Comparison of ENCODE assay signal across 19 cellular contexts in genomic region chr6:164086326-164086887, GRCh38.
DNase-seq lines count a peak whose midpoint lies in the region; ATAC-seq and TF ChIP-seq lines count a peak whose summit lies in the region.
"Had no signal": no experiment of that assay in that cellular context is flagged by ENCODE, and none has a peak within 500 bp of the region (broad histone marks: within the 10 kb centered on the region; RNA-seq: fewer than 3 reads in every experiment).

No MANE protein-coding gene starts in this region.

- H3K36me3 Mint-ChIP-seq in activated naive CD8-positive, alpha-beta T cell: no peaks in the 10 kb centered on the region
- H3K36me3 Mint-ChIP-seq in activated naive CD8-positive, alpha-beta T cell treated with anti-CD3 and anti-CD28 coated beads for 36 hours: no peaks in the 10 kb centered on the region
- no peaks in the 10 kb centered on the region for H3K36me3 Mint-ChIP-seq in natural killer cell treated with Interleukin-12 subunit alpha and Interleukin-12 subunit beta and Interleukin-15 and Interleukin-18, amount 100 ng/mL, for 72 hours
- no peaks in the 10 kb centered on the region for H3K36me3 Mint-ChIP-seq in chondrocyte (ENCODE audit: low read depth)

- H3K4me3 ChIP-seq in dorsolateral prefrontal cortex: peak overlapping the region in 38 of 59 donors; percentile 15 to 64 (median 47)
- H3K4me3 ChIP-seq: body of pancreas, upper lobe of left lung had no signal

- no peak overlapping the region for H3K27ac Mint-ChIP-seq in activated naive CD8-positive, alpha-beta T cell
- no peak overlapping the region for H3K27ac Mint-ChIP-seq in activated naive CD8-positive, alpha-beta T cell treated with anti-CD3 and anti-CD28 coated beads for 36 hours
- H3K27ac Mint-ChIP-seq in natural killer cell treated with Interleukin-12 subunit alpha and Interleukin-12 subunit beta and Interleukin-15 and Interleukin-18, amount 100 ng/mL, for 72 hours: peak overlapping the region; percentile 31 to 42
- H3K27ac Mint-ChIP-seq in chondrocyte (ENCODE audit: unreplicated experiment): no peak overlapping the region

- H3K4me3 Mint-ChIP-seq in activated naive CD8-positive, alpha-beta T cell: peak overlapping the region; percentile 49
- H3K4me3 Mint-ChIP-seq in activated naive CD8-positive, alpha-beta T cell treated with anti-CD3 and anti-CD28 coated beads for 36 hours: no peak overlapping the region
- H3K4me3 Mint-ChIP-seq in natural killer cell treated with Interleukin-12 subunit alpha and Interleukin-12 subunit beta and Interleukin-15 and Interleukin-18, amount 100 ng/mL, for 72 hours: peak overlapping the region; percentile 70
- H3K4me3 Mint-ChIP-seq in chondrocyte (ENCODE audit: unreplicated experiment): no peak overlapping the region

- peaks cover 0 to 5% (median 0%) of the 10 kb centered on the region in 45 donors for H3K27me3 ChIP-seq in dorsolateral prefrontal cortex
- H3K27me3 ChIP-seq: body of pancreas, upper lobe of left lung had no signal

- H3K27me3 Mint-ChIP-seq in activated naive CD8-positive, alpha-beta T cell: peaks cover 3% of the 10 kb centered on the region
- peaks cover 24% of the 10 kb centered on the region for H3K27me3 Mint-ChIP-seq in activated naive CD8-positive, alpha-beta T cell treated with anti-CD3 and anti-CD28 coated beads for 36 hours
- H3K27me3 Mint-ChIP-seq in natural killer cell treated with Interleukin-12 subunit alpha and Interleukin-12 subunit beta and Interleukin-15 and Interleukin-18, amount 100 ng/mL, for 72 hours: peaks cover 0 to 4% of the 10 kb centered on the region in 2 donors
- H3K27me3 Mint-ChIP-seq in chondrocyte (ENCODE audit: low read depth): no peaks in the 10 kb centered on the region

- peak; percentile 69 to 74 for ATAC-seq in natural killer cell treated with Interleukin-12 subunit alpha and Interleukin-12 subunit beta and Interleukin-15 and Interleukin-18, amount 100 ng/mL, for 72 hours
- no peak for ATAC-seq in GM19023 (IDR thresholded peaks at IDR 0.05; ENCODE audit: unreplicated experiment)

- TF ChIP-seq CTCF in dorsolateral prefrontal cortex (IDR thresholded peaks at IDR 0.05 in 54 of 56, conservative IDR thresholded peaks at IDR 0.05 in 2 of 56; ENCODE audit: low read depth in 1 of 56, partially characterized antibody in 56 of 56): no peak
- TF ChIP-seq CTCF in chondrocyte (IDR thresholded peaks at IDR 0.05): no peak

- H3K27ac ChIP-seq in dorsolateral prefrontal cortex: peak overlapping the region in 50 of 59 donors; percentile 1 to 90 (median 77)
- peak overlapping the region; percentile 74 for H3K27ac ChIP-seq in substantia nigra (ENCODE audit: low read depth, low read length, poor library complexity, severe bottlenecking)
- H3K27ac ChIP-seq: 22Rv1, C4-2B, KMS-11 had no signal

- no peak for DNase-seq in activated naive CD8-positive, alpha-beta T cell treated with anti-CD3 and anti-CD28 coated beads for 36 hours
- DNase-seq in dorsolateral prefrontal cortex (no peak), substantia nigra (lab: John Stamatoyannopoulos, UW) (no peak), chondrocyte (ENCODE audit: low spot score) (no peak)
- DNase-seq in natural killer cell treated with Interleukin-12 subunit alpha and Interleukin-12 subunit beta and Interleukin-15 and Interleukin-18, amount 100 ng/mL, for 72 hours (ENCODE audit: low spot score): no peak
- no peak for DNase-seq in stimulated activated CD4-positive, alpha-beta T cell treated with anti-CD3 and anti-CD28 coated beads, Interleukin-2, amount 100 ng/mL, for 48 hours
- DNase-seq: activated naive CD4-positive, alpha-beta T cell; activated T-cell treated with anti-CD3 and anti-CD28 coated beads for 4 hours; body of pancreas; DMS53; GOT3; NCI-H1417; RPMI8226; upper lobe of left lung had no signal

- no peaks in the 10 kb centered on the region for H3K4me1 Mint-ChIP-seq in activated naive CD8-positive, alpha-beta T cell (ENCODE audit: low read depth)
- H3K4me1 Mint-ChIP-seq in activated naive CD8-positive, alpha-beta T cell treated with anti-CD3 and anti-CD28 coated beads for 36 hours: no peaks in the 10 kb centered on the region
- H3K4me1 Mint-ChIP-seq in natural killer cell treated with Interleukin-12 subunit alpha and Interleukin-12 subunit beta and Interleukin-15 and Interleukin-18, amount 100 ng/mL, for 72 hours (ENCODE audit: low read depth in 2 of 2): peaks cover 18 to 21% of the 10 kb centered on the region in 2 donors
- peaks cover 22% of the 10 kb centered on the region for H3K4me1 Mint-ChIP-seq in chondrocyte (ENCODE audit: low read depth)

- intact Hi-C loops in dorsolateral prefrontal cortex (cut with DNase I): loop anchor here (5.0 to 10.0 kb wide), 3 partner anchors 502 to 608 kb away; no protein-coding TSS in a partner anchor

- no peaks in the 10 kb centered on the region for H3K9me3 Mint-ChIP-seq in activated naive CD8-positive, alpha-beta T cell (ENCODE audit: low read depth)
- peaks cover 1% of the 10 kb centered on the region for H3K9me3 Mint-ChIP-seq in activated naive CD8-positive, alpha-beta T cell treated with anti-CD3 and anti-CD28 coated beads for 36 hours
- peaks cover 5% of the 10 kb centered on the region for H3K9me3 Mint-ChIP-seq in natural killer cell treated with Interleukin-12 subunit alpha and Interleukin-12 subunit beta and Interleukin-15 and Interleukin-18, amount 100 ng/mL, for 72 hours
- H3K9me3 Mint-ChIP-seq in chondrocyte (ENCODE audit: low read depth): no peaks in the 10 kb centered on the region

Comparison
In these comparisons a context has a peak if more than half of its experiments do, and no peak if none do; other contexts are left out.
1. H3K4me3 Mint-ChIP-seq: peak in activated naive CD8-positive, alpha-beta T cell (single experiment) and natural killer cell treated with Interleukin-12 subunit alpha and Interleukin-12 subunit beta and Interleukin-15 and Interleukin-18, amount 100 ng/mL, for 72 hours (single experiment); none in activated naive CD8-positive, alpha-beta T cell treated with anti-CD3 and anti-CD28 coated beads for 36 hours (single experiment) and chondrocyte (single experiment).
2. H3K27ac Mint-ChIP-seq: peak in natural killer cell treated with Interleukin-12 subunit alpha and Interleukin-12 subunit beta and Interleukin-15 and Interleukin-18, amount 100 ng/mL, for 72 hours (2 of 2); none in activated naive CD8-positive, alpha-beta T cell (single experiment), activated naive CD8-positive, alpha-beta T cell treated with anti-CD3 and anti-CD28 coated beads for 36 hours (single experiment) and chondrocyte (single experiment).